Comparison of ENCODE assay signal across 1 cellular context in genomic region chr1:40801742-40802077, GRCh38.
TF ChIP-seq lines count a peak whose summit lies in the region.

No MANE protein-coding gene starts in this region.

TF ChIP-seq in HepG2, 621 proteins besides CTCF, POLR2A, EP300 and RAD21:
- TF ChIP-seq ZHX2 (IDR thresholded peaks at IDR 0.05; ENCODE audit: low read depth) (no peak), ZHX2 (CRISPR knock-in tag; IDR thresholded peaks at IDR 0.05; ENCODE audit: borderline replicate concordance) (no peak), TBX2 (CRISPR knock-in tag; IDR thresholded peaks at IDR 0.05; ENCODE audit: borderline replicate concordance) (no peak), FOXO1 (CRISPR knock-in tag; IDR thresholded peaks at IDR 0.05) (no peak), TGIF2 (CRISPR knock-in tag; IDR thresholded peaks at IDR 0.05) (no peak), ZNF484 (CRISPR knock-in tag; IDR thresholded peaks at IDR 0.05; ENCODE audit: borderline replicate concordance, low read depth) (no peak), ZNF891 (CRISPR knock-in tag; IDR thresholded peaks at IDR 0.05) (no peak), ZNF24 (IDR thresholded peaks at IDR 0.05) (no peak), ZNF547 (CRISPR knock-in tag; IDR thresholded peaks at IDR 0.05) (no peak), ZGPAT (CRISPR knock-in tag; IDR thresholded peaks at IDR 0.05) (no peak), ZBTB25 (CRISPR knock-in tag; IDR thresholded peaks at IDR 0.05) (no peak), ZNF430 (CRISPR knock-in tag; IDR thresholded peaks at IDR 0.05) (no peak), POGZ (CRISPR knock-in tag; IDR thresholded peaks at IDR 0.05) (no peak), FOXK2 (IDR thresholded peaks at IDR 0.05) (no peak), PATZ1 (CRISPR knock-in tag; IDR thresholded peaks at IDR 0.05) (no peak), STAG1 (CRISPR knock-in tag; IDR thresholded peaks at IDR 0.05) (no peak), SKIL (CRISPR knock-in tag; IDR thresholded peaks at IDR 0.05; ENCODE audit: borderline replicate concordance) (no peak), MYPOP (CRISPR knock-in tag; IDR thresholded peaks at IDR 0.05) (no peak)
TF ChIP-seq in HepG2: peak in this region for 0.
